Comparison of ENCODE assay signal across 12 cellular contexts in genomic region chr1:89635825-89636815, GRCh38. TPM values are rescaled to one million over a fixed set of nuclear protein-coding genes. Genes with fewer than 3 reads are reported as not detected.
DNase-seq lines count a peak whose midpoint lies in the region; ATAC-seq and TF ChIP-seq lines count a peak whose summit lies in the region.
"Had no signal": no experiment of that assay in that cellular context is flagged by ENCODE, and none has a peak within 500 bp of the region (broad histone marks: within the 10 kb centered on the region; RNA-seq: fewer than 3 reads in every experiment).

No MANE protein-coding gene starts in this region.

- H3K4me3 ChIP-seq in BJ (ENCODE audit: low read depth, low read length): no peak overlapping the region
- H3K4me3 ChIP-seq: thoracic aorta had no signal

- peaks cover 26% of the 10 kb centered on the region for H3K36me3 Mint-ChIP-seq in activated T-helper 1 cell treated with anti-CD3 and anti-CD28 coated beads, Interleukin-12 subunit alpha, Interleukin-12 subunit beta, Interleukin-2, Interleukin-4 antibody, amounts not matched to agents 30 ng/mL and 10 ng/mL and 1 ng/mL, durations not matched to agents 14 hours and 24 hours and 36 hours (ENCODE audit: low read depth)

- peak overlapping the region; percentile 79 for H3K4me3 Mint-ChIP-seq in activated T-helper 1 cell treated with anti-CD3 and anti-CD28 coated beads, Interleukin-12 subunit alpha, Interleukin-12 subunit beta, Interleukin-2, Interleukin-4 antibody, amounts not matched to agents 30 ng/mL and 10 ng/mL and 1 ng/mL, durations not matched to agents 14 hours and 24 hours and 36 hours

- CTCF ChIA-PET in BJ (lab: Yijun Ruan, JAX) (interaction anchor here (10.4 kb wide), 1 partner anchor 128 kb away, joined by 85 read pairs; no protein-coding TSS in a partner anchor), HEK293T (lab: Yijun Ruan, JAX) (interaction anchor here (1.3 kb wide), 1 partner anchor 126 kb away, joined by 3 read pairs; no protein-coding TSS in a partner anchor)

- TF ChIP-seq CTCF in BJ (IDR thresholded peaks at IDR 0.05; ENCODE audit: insufficient read depth, low read depth, low read length): no peak
- no peak for TF ChIP-seq CTCF in foreskin keratinocyte (conservative IDR thresholded peaks at IDR 0.05)

- peak overlapping the region; percentile 13 for H3K27ac ChIP-seq in foreskin keratinocyte
- H3K27ac ChIP-seq: thoracic aorta, WERI-Rb-1 had no signal

- peaks cover 34% of the 10 kb centered on the region for H3K4me1 ChIP-seq in foreskin keratinocyte

- no peaks in the 10 kb centered on the region for H3K27me3 Mint-ChIP-seq in activated T-helper 1 cell treated with anti-CD3 and anti-CD28 coated beads, Interleukin-12 subunit alpha, Interleukin-12 subunit beta, Interleukin-2, Interleukin-4 antibody, amounts not matched to agents 30 ng/mL and 10 ng/mL and 1 ng/mL, durations not matched to agents 14 hours and 24 hours and 36 hours (ENCODE audit: insufficient read depth)

- H3K9me3 Mint-ChIP-seq in activated T-helper 1 cell treated with anti-CD3 and anti-CD28 coated beads, Interleukin-12 subunit alpha, Interleukin-12 subunit beta, Interleukin-2, Interleukin-4 antibody, amounts not matched to agents 30 ng/mL and 10 ng/mL and 1 ng/mL, durations not matched to agents 14 hours and 24 hours and 36 hours: no peaks in the 10 kb centered on the region

- H3K36me3 ChIP-seq in BJ (ENCODE audit: control insufficient read depth, insufficient read depth, low read length): no peaks in the 10 kb centered on the region
- H3K36me3 ChIP-seq: thoracic aorta, WERI-Rb-1 had no signal

- intact Hi-C loops in activated T-helper 1 cell treated with anti-CD3 and anti-CD28 coated beads, Interleukin-12 subunit alpha, Interleukin-12 subunit beta, Interleukin-2, Interleukin-4 antibody, amounts not matched to agents 30 ng/mL and 10 ng/mL and 1 ng/mL, durations not matched to agents 14 hours and 24 hours and 36 hours (cut with micrococcal nuclease): loop anchor here (1.0 to 5.0 kb wide), 6 partner anchors 34 to 351 kb away; no protein-coding TSS in a partner anchor

- peak overlapping the region; percentile 49 for H3K27ac Mint-ChIP-seq in activated T-helper 1 cell treated with anti-CD3 and anti-CD28 coated beads, Interleukin-12 subunit alpha, Interleukin-12 subunit beta, Interleukin-2, Interleukin-4 antibody, amounts not matched to agents 30 ng/mL and 10 ng/mL and 1 ng/mL, durations not matched to agents 14 hours and 24 hours and 36 hours

- POLR2A ChIA-PET in BJ (lab: Charles Lee) (no interaction called here), HEK293T (lab: Yijun Ruan, JAX) (interaction anchor here (0.8 kb wide), 1 partner anchor 101 kb away, joined by 3 read pairs; no protein-coding TSS in a partner anchor)

- peaks cover 68% of the 10 kb centered on the region for H3K4me1 Mint-ChIP-seq in activated T-helper 1 cell treated with anti-CD3 and anti-CD28 coated beads, Interleukin-12 subunit alpha, Interleukin-12 subunit beta, Interleukin-2, Interleukin-4 antibody, amounts not matched to agents 30 ng/mL and 10 ng/mL and 1 ng/mL, durations not matched to agents 14 hours and 24 hours and 36 hours (ENCODE audit: low read depth)

- no peaks in the 10 kb centered on the region for H3K27me3 ChIP-seq in BJ (ENCODE audit: control insufficient read depth, insufficient read depth, low read length)
- H3K27me3 ChIP-seq in foreskin keratinocyte: no peaks in the 10 kb centered on the region

- peak; percentile 49 for ATAC-seq in foreskin keratinocyte
- no peak for ATAC-seq in GM19351 (IDR thresholded peaks at IDR 0.05; ENCODE audit: unreplicated experiment)
- ATAC-seq in GM18517 (IDR thresholded peaks at IDR 0.05; ENCODE audit: unreplicated experiment): no peak

- DNase-seq in BJ (ENCODE audit: low read depth) (peak; percentile 22), HEK293T (ENCODE audit: extremely low spot score) (no peak), foreskin keratinocyte (peak; percentile 68 to 81), NCI-H2081 (lab: John Stamatoyannopoulos, UW) (no peak), COLO829 (ENCODE audit: low spot score) (no peak)
- DNase-seq in activated T-helper 1 cell treated with anti-CD3 and anti-CD28 coated beads, Interleukin-12 subunit alpha, Interleukin-12 subunit beta, Interleukin-2, Interleukin-4 antibody, amounts not matched to agents 30 ng/mL and 10 ng/mL and 1 ng/mL, durations not matched to agents 14 hours and 24 hours and 36 hours (ENCODE audit: low spot score): no peak
- DNase-seq: cortex of kidney, kidney glomerular epithelial cell, WERI-Rb-1 had no signal

TF ChIP-seq in HEK293T, 16 proteins besides CTCF, POLR2A, EP300 and RAD21:
- TF ChIP-seq PKNOX1 (IDR thresholded peaks at IDR 0.05) (peak; percentile 87), ZNF384 (IDR thresholded peaks at IDR 0.05) (no peak)

RNA-seq across cellular contexts. Expression of gene LRRC8C, which starts 3.2 kb away (rescaled TPM):
- polyA plus RNA-seq in BJ (2011; rRNA removed) (3.6 and 5.7 TPM in 2 replicates), foreskin keratinocyte (7.1 and 7.6 TPM in 2 replicates)
- polyA minus RNA-seq in BJ (2011; rRNA and poly(A)+ RNA removed): 3.0 and 3.4 TPM in 2 replicates
- 64.3 and 66.1 TPM in 2 replicates for total RNA-seq in activated T-helper 1 cell treated with anti-CD3 and anti-CD28 coated beads, Interleukin-12 subunit alpha, Interleukin-12 subunit beta, Interleukin-2, Interleukin-4 antibody, amounts not matched to agents 30 ng/mL and 10 ng/mL and 1 ng/mL, durations not matched to agents 14 hours and 24 hours and 36 hours
- total RNA-seq in foreskin keratinocyte: 23.2 and 27.9 TPM in 2 replicates

Comparison
In these comparisons a context has a peak if more than half of its experiments do, and no peak if none do; other contexts are left out.
1. DNase-seq: peak in BJ (single experiment) and foreskin keratinocyte (2 of 2); none in HEK293T (single experiment), activated T-helper 1 cell treated with anti-CD3 and anti-CD28 coated beads, Interleukin-12 subunit alpha, Interleukin-12 subunit beta, Interleukin-2, Interleukin-4 antibody, amounts not matched to agents 30 ng/mL and 10 ng/mL and 1 ng/mL, durations not matched to agents 14 hours and 24 hours and 36 hours (single experiment), NCI-H2081 (0 of 2) and COLO829 (single experiment).